In the genomic region with DNA sequence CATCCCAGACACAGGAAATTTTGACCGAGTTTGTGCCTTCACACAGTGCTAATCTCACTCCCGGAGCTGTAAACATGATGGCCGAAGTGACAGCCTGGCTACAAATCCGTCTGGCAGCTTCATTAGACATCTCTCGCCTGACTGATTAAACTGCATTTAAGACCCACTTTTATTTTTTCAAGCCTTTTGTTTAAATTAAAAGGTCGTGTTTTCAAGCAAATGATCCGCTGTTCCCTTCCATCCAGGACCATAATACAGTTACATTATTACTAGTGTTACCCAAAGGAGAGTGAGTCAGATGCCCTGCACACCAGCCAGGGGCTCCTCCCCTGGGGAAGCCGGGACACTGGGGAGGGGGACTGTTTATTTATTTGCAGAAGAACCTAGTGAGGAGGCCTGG, we compare ENCODE assay signal across 20 cellular contexts.
"Had no signal": no experiment of that assay in that cellular context is flagged by ENCODE, and none has a peak within 500 bp of the region (broad histone marks: within the 10 kb centered on the region; RNA-seq: fewer than 3 reads in every experiment).

No MANE protein-coding gene starts in this region.

- H3K4me3 Mint-ChIP-seq: activated CD4-positive, alpha-beta T cell treated with anti-CD3 and anti-CD28 coated beads, Interleukin-2, amount 10 ng/mL, durations not matched to agents 24 days and 14 days; activated CD8-positive, alpha-beta T cell treated with anti-CD3 and anti-CD28 coated beads, Interleukin-2, amount 10 ng/mL, durations not matched to agents 7 days and 5 days; activated naive CD8-positive, alpha-beta T cell; immature natural killer cell; natural killer cell treated with Interleukin-12 subunit alpha and Interleukin-12 subunit beta and Interleukin-15 and Interleukin-18, amount 100 ng/mL, for 72 hours; T-helper 2 cell treated with Interferon-gamma antibody and Interleukin-4, amounts not matched to agents 5 μg/mL and 100 μg/mL, for 36 hours had no signal

- H3K4me1 ChIP-seq: prostate gland, spleen, stomach, testis, upper lobe of left lung had no signal

- H3K27me3 ChIP-seq: right lobe of liver, testis, upper lobe of left lung had no signal

- H3K9me3 Mint-ChIP-seq: activated CD4-positive, alpha-beta T cell treated with anti-CD3 and anti-CD28 coated beads, Interleukin-2, amount 10 ng/mL, durations not matched to agents 24 days and 14 days; natural killer cell treated with Interleukin-12 subunit alpha and Interleukin-12 subunit beta and Interleukin-15 and Interleukin-18, amount 100 ng/mL, for 72 hours; T-helper 2 cell treated with Interferon-gamma antibody and Interleukin-4, amounts not matched to agents 5 μg/mL and 100 μg/mL, for 36 hours had no signal

- H3K4me1 Mint-ChIP-seq: immature natural killer cell had no signal

- H3K4me3 ChIP-seq: prostate gland, right lobe of liver, spleen, stomach, testis, upper lobe of left lung had no signal

- ATAC-seq: activated CD8-positive, alpha-beta T cell treated with anti-CD3 and anti-CD28 coated beads, Interleukin-2, amount 10 ng/mL, durations not matched to agents 7 days and 5 days; natural killer cell treated with Interleukin-12 subunit alpha and Interleukin-12 subunit beta and Interleukin-15 and Interleukin-18, amount 100 ng/mL, for 72 hours; right lobe of liver had no signal

- H3K36me3 ChIP-seq: prostate gland, right lobe of liver, spleen, stomach, upper lobe of left lung had no signal

- DNase-seq: activated CD4-positive, alpha-beta T cell treated with anti-CD3 and anti-CD28 coated beads, Interleukin-2, amount 10 ng/mL, durations not matched to agents 24 days and 14 days; activated CD4-positive, CD25-positive, alpha-beta regulatory T cell; activated CD8-positive, alpha-beta memory T cell treated with anti-CD3 and anti-CD28 coated beads, Interleukin-2, amount 50 U/mL, for 4 hours; activated CD8-positive, alpha-beta T cell treated with anti-CD3 and anti-CD28 coated beads, Interleukin-2, amount 10 ng/mL, durations not matched to agents 7 days and 5 days; activated gamma-delta T cell treated with Interleukin-2 at 50 U/mL for 16 hours; amniotic stem cell; cerebellar nuclear complex; effector memory CD4-positive, alpha-beta T cell; foreskin melanocyte; head of caudate nucleus; immature natural killer cell; right lobe of liver; spleen; stomach; testis; upper lobe of left lung had no signal

- H3K36me3 Mint-ChIP-seq: activated naive CD8-positive, alpha-beta T cell; immature natural killer cell; natural killer cell treated with Interleukin-12 subunit alpha and Interleukin-12 subunit beta and Interleukin-15 and Interleukin-18, amount 100 ng/mL, for 72 hours had no signal

- H3K27ac ChIP-seq: prostate gland, right lobe of liver, spleen, stomach, testis, upper lobe of left lung had no signal

- H3K27ac Mint-ChIP-seq: activated CD4-positive, alpha-beta T cell treated with anti-CD3 and anti-CD28 coated beads, Interleukin-2, amount 10 ng/mL, durations not matched to agents 24 days and 14 days; activated CD8-positive, alpha-beta T cell treated with anti-CD3 and anti-CD28 coated beads, Interleukin-2, amount 10 ng/mL, durations not matched to agents 7 days and 5 days; activated naive CD8-positive, alpha-beta T cell; immature natural killer cell; natural killer cell treated with Interleukin-12 subunit alpha and Interleukin-12 subunit beta and Interleukin-15 and Interleukin-18, amount 100 ng/mL, for 72 hours; T-helper 2 cell treated with Interferon-gamma antibody and Interleukin-4, amounts not matched to agents 5 μg/mL and 100 μg/mL, for 36 hours had no signal

- H3K9me3 ChIP-seq: prostate gland, right lobe of liver, spleen, stomach, testis, upper lobe of left lung had no signal
